In the genomic region with DNA sequence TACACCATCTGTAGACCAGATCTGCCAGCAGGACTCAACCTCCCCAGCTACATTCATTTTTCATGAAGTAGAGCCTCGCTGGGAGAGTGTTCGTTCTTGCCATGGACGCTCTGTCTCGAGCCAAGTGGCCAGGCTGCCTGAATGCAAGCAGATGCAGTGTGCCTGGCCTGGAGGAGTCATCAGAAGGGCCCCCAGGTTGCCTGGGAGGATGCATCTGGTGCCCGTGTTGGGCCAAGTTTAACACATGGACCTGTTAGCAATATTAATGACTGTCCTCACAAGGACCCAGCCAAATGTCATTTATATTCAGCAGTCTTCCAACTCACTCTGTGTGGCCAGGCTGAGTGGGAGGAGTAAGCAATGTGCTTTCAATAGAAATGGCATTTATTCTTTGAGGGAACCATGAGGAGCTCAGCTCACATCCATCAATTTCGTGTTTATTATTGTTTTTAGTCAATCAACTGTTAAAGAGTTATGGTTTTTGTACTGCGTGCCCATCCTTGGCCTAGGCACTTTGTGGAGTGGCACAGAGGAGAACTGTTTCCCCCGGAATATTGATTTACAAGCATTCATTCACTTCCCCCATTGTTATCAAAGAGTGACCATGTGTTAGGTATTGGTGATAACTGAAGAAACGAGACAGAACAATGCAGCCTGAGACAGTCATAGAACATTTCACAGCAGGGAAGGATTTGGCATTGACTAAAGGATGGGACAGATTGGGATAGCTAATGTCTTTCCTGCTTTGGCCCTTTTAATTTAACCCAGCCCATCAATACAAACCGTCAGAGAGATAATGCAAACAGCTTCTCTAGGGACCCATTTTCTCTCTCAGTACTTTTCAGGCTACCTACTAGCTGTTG, we compare ENCODE assay signal across 28 cellular contexts.
"Had no signal": no experiment of that assay in that cellular context is flagged by ENCODE, and none has a peak within 500 bp of the region (broad histone marks: within the 10 kb centered on the region; RNA-seq: fewer than 3 reads in every experiment).

No MANE protein-coding gene starts in this region.

- H3K9me3 Mint-ChIP-seq: activated CD4-positive, alpha-beta T cell treated with anti-CD3 and anti-CD28 coated beads, Interleukin-2, amount 10 ng/mL, durations not matched to agents 24 days and 14 days; activated T-cell treated with anti-CD3 and anti-CD28 coated beads, Interleukin-2, amount 50 U/mL, for 24 hours had no signal

- FAIRE-seq: bronchial epithelial cell had no signal

- H3K27me3 Mint-ChIP-seq: activated CD4-positive, alpha-beta T cell treated with anti-CD3 and anti-CD28 coated beads, Interleukin-2, amount 10 ng/mL, durations not matched to agents 24 days and 14 days; activated CD8-positive, alpha-beta memory T cell treated with anti-CD3 and anti-CD28 coated beads, Interleukin-2, amount 10 ng/mL, durations not matched to agents 7 days and 5 days; activated naive CD4-positive, alpha-beta T cell treated with anti-CD3 and anti-CD28 coated beads, Interleukin-2, amount 50 U/mL, for 24 hours; activated naive CD8-positive, alpha-beta T cell treated with anti-CD3 and anti-CD28 coated beads, Interleukin-2, amount 50 U/mL, for 24 hours; activated T-cell treated with anti-CD3 and anti-CD28 coated beads, Interleukin-2, amount 50 U/mL, for 24 hours; T-helper 17 cell had no signal

- H3K27ac ChIP-seq: ascending aorta, body of pancreas, PC-9 had no signal

- H3K36me3 Mint-ChIP-seq: activated CD8-positive, alpha-beta memory T cell treated with anti-CD3 and anti-CD28 coated beads, Interleukin-2, amount 10 ng/mL, durations not matched to agents 7 days and 5 days; activated naive CD4-positive, alpha-beta T cell treated with anti-CD3 and anti-CD28 coated beads, Interleukin-2, amount 50 U/mL, for 24 hours had no signal

- H3K4me3 Mint-ChIP-seq: activated CD4-positive, alpha-beta T cell treated with anti-CD3 and anti-CD28 coated beads, Interleukin-2, amount 10 ng/mL, durations not matched to agents 24 days and 14 days; activated CD8-positive, alpha-beta memory T cell treated with anti-CD3 and anti-CD28 coated beads, Interleukin-2, amount 10 ng/mL, durations not matched to agents 7 days and 5 days; activated naive CD4-positive, alpha-beta T cell treated with anti-CD3 and anti-CD28 coated beads, Interleukin-2, amount 50 U/mL, for 24 hours; activated naive CD8-positive, alpha-beta T cell treated with anti-CD3 and anti-CD28 coated beads, Interleukin-2, amount 50 U/mL, for 24 hours; activated T-cell treated with anti-CD3 and anti-CD28 coated beads, Interleukin-2, amount 50 U/mL, for 24 hours; activated T-helper 1 cell treated with anti-CD3 and anti-CD28 coated beads, Interleukin-12 subunit alpha, Interleukin-12 subunit beta, Interleukin-2, Interleukin-4 antibody, amounts not matched to agents 30 ng/mL and 10 ng/mL and 1 ng/mL, durations not matched to agents 14 hours and 24 hours and 36 hours; T-helper 17 cell; WTC11 had no signal

- H3K4me1 Mint-ChIP-seq: activated CD4-positive, alpha-beta T cell treated with anti-CD3 and anti-CD28 coated beads, Interleukin-2, amount 10 ng/mL, durations not matched to agents 24 days and 14 days; activated CD8-positive, alpha-beta memory T cell treated with anti-CD3 and anti-CD28 coated beads, Interleukin-2, amount 10 ng/mL, durations not matched to agents 7 days and 5 days; activated naive CD4-positive, alpha-beta T cell treated with anti-CD3 and anti-CD28 coated beads, Interleukin-2, amount 50 U/mL, for 24 hours; activated naive CD8-positive, alpha-beta T cell treated with anti-CD3 and anti-CD28 coated beads, Interleukin-2, amount 50 U/mL, for 24 hours; T-helper 17 cell had no signal

- H3K9me3 ChIP-seq: ascending aorta, body of pancreas had no signal

- H3K4me1 ChIP-seq: ascending aorta, body of pancreas had no signal

- ATAC-seq: activated CD8-positive, alpha-beta memory T cell treated with anti-CD3 and anti-CD28 coated beads, Interleukin-2, amount 10 ng/mL, durations not matched to agents 7 days and 5 days; activated naive CD8-positive, alpha-beta T cell treated with anti-CD3 and anti-CD28 coated beads, Interleukin-2, amount 50 U/mL, for 24 hours; body of pancreas; T-helper 17 cell had no signal

- DNase-seq: activated CD4-positive, alpha-beta T cell treated with anti-CD3 and anti-CD28 coated beads, Interleukin-2, amount 10 ng/mL, durations not matched to agents 24 days and 14 days; activated CD4-positive, alpha-beta T cell treated with anti-CD3 and anti-CD28 coated beads, Interleukin-2, amount 50 U/mL, for 48 hours; activated CD4-positive, CD25-positive, alpha-beta regulatory T cell treated with anti-CD3 and anti-CD28 coated beads, Interleukin-2, amount 50 U/mL, for 72 hours; activated CD8-positive, alpha-beta memory T cell treated with anti-CD3 and anti-CD28 coated beads, Interleukin-2, amount 10 ng/mL, durations not matched to agents 7 days and 5 days; activated effector memory CD4-positive, alpha-beta T cell treated with Interleukin-2 at 50 U/mL for 16 hours; activated naive CD4-positive, alpha-beta T cell; activated naive CD8-positive, alpha-beta T cell treated with anti-CD3 and anti-CD28 coated beads, Interleukin-2, amount 50 U/mL, for 24 hours; activated T-cell treated with anti-CD3 and anti-CD28 coated beads, Interleukin-2, amount 50 U/mL, for 24 hours; amniotic stem cell; body of pancreas; central memory CD4-positive, alpha-beta T cell; KG1; NCI-H1092; NCI-H1417; NCI-H2029; NCI-H2107; NCI-H2171 treated with DMSO at 0.1 percent for 48 hours; NCI-H226; NCI-H510A treated with DMSO at 0.1 percent for 48 hours; PC-9; SIG-M5; T-helper 17 cell; T-helper 9 cell had no signal

- H3K27ac Mint-ChIP-seq: activated CD4-positive, alpha-beta T cell treated with anti-CD3 and anti-CD28 coated beads, Interleukin-2, amount 10 ng/mL, durations not matched to agents 24 days and 14 days; activated CD8-positive, alpha-beta memory T cell treated with anti-CD3 and anti-CD28 coated beads, Interleukin-2, amount 10 ng/mL, durations not matched to agents 7 days and 5 days; activated naive CD4-positive, alpha-beta T cell treated with anti-CD3 and anti-CD28 coated beads, Interleukin-2, amount 50 U/mL, for 24 hours; activated naive CD8-positive, alpha-beta T cell treated with anti-CD3 and anti-CD28 coated beads, Interleukin-2, amount 50 U/mL, for 24 hours; activated T-cell treated with anti-CD3 and anti-CD28 coated beads, Interleukin-2, amount 50 U/mL, for 24 hours; activated T-helper 1 cell treated with anti-CD3 and anti-CD28 coated beads, Interleukin-12 subunit alpha, Interleukin-12 subunit beta, Interleukin-2, Interleukin-4 antibody, amounts not matched to agents 30 ng/mL and 10 ng/mL and 1 ng/mL, durations not matched to agents 14 hours and 24 hours and 36 hours; T-helper 17 cell; WTC11 had no signal

- H3K4me3 ChIP-seq: ascending aorta, body of pancreas, PC-9 had no signal

- H3K27me3 ChIP-seq: ascending aorta, body of pancreas had no signal

- H3K36me3 ChIP-seq: ascending aorta had no signal
